In the genomic region with DNA sequence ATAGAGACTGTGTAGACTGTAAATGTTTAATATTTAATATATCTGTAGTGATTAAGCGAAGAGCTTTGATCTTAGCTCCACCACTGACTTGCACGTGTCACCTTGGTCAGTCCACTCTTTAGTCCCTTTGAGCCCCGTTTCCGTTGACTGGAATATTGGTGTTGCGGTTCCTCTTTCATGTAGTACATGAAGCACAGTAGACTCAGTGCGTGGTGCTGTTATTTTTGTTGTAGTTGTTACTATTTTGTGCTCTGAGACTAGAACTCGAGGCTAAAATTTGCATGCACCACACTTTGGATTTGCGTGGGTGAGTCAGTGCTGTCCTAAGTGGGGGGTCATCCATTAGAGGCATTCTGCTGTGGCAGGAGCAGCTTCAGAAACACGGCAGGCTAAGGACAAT, we compare ENCODE assay signal across 1 cellular context.
TF ChIP-seq lines count a peak whose summit lies in the region.

No MANE protein-coding gene starts in this region.

TF ChIP-seq in GM12878, 131 proteins besides CTCF, POLR2A, EP300 and RAD21 (continued from another document):
- TF ChIP-seq RUNX3 (IDR thresholded peaks at IDR 0.05; ENCODE audit: low read length) (peak; percentile 96), IRF4 (IDR thresholded peaks at IDR 0.05; ENCODE audit: low read depth, low read length) (peak; percentile 71; the same call in 1 of the 2 replicates), GATAD2B (conservative IDR thresholded peaks at IDR 0.05; ENCODE audit: low read depth) (no peak), MYC (IDR thresholded peaks at IDR 0.05; ENCODE audit: insufficient read depth, insufficient read length, insufficient replicate concordance, low read length, severe bottlenecking) (peak; percentile 31), LARP7 (IDR thresholded peaks at IDR 0.05) (no peak), EGR1 (IDR thresholded peaks at IDR 0.05; ENCODE audit: borderline replicate concordance in 1 of 2, low read depth in 2 of 2, low read length in 2 of 2) (peak in 1 of 2 experiments; percentile 89; a peak in 2 of 3 replicates), IKZF1 (conservative IDR thresholded peaks at IDR 0.05) (peak; percentile 66; the same call in 1 of the 2 replicates), ZNF207 (IDR thresholded peaks at IDR 0.05; ENCODE audit: borderline replicate concordance) (no peak), PAX5 (IDR thresholded peaks at IDR 0.05; ENCODE audit: borderline replicate concordance, low read depth, low read length) (peak; percentile 40; the same call in 1 of the 2 replicates), MEF2B (IDR thresholded peaks at IDR 0.05; ENCODE audit: partially characterized antibody, poor library complexity, severe bottlenecking) (peak; percentile 85), ATF7 (IDR thresholded peaks at IDR 0.05; ENCODE audit: low read depth) (0 out of 2 replicates have a peak, but pooled peaks have one; percentile 37), MEF2A (IDR thresholded peaks at IDR 0.05; ENCODE audit: insufficient read depth, low read depth, low read length) (peak; percentile 99), CREB1 (IDR thresholded peaks at IDR 0.05; ENCODE audit: low read depth) (peak; percentile 64; the same call in 1 of the 2 replicates), RCOR1 (conservative IDR thresholded peaks at IDR 0.05; ENCODE audit: low read depth, low read length) (0 out of 2 replicates have a peak, but pooled peaks have one; percentile 72), NFIC (IDR thresholded peaks at IDR 0.05; ENCODE audit: low read depth, low read length) (peak; percentile 90), SPI1 (IDR thresholded peaks at IDR 0.05; ENCODE audit: borderline replicate concordance, insufficient read depth, low read depth, low read length) (peak; percentile 90), TBL1XR1 (IDR thresholded peaks at IDR 0.05; ENCODE audit: low read depth, low read length) (peak; percentile 98), MTA2 (IDR thresholded peaks at IDR 0.05; ENCODE audit: low read depth) (peak; percentile 38; the same call in 1 of the 2 replicates), TCF7 (IDR thresholded peaks at IDR 0.05; ENCODE audit: borderline replicate concordance) (peak; percentile 77), ASH2L (IDR thresholded peaks at IDR 0.05; ENCODE audit: borderline replicate concordance, low read depth) (no peak), NR2C1 (IDR thresholded peaks at IDR 0.05) (no peak), IKZF2 (IDR thresholded peaks at IDR 0.05) (peak; percentile 75 to 87), YY1 (IDR thresholded peaks at IDR 0.05; ENCODE audit: low read depth, low read length) (0 out of 2 replicates have a peak, but pooled peaks have one; percentile 27)
- TF ChIP-seq, protein P1, sequence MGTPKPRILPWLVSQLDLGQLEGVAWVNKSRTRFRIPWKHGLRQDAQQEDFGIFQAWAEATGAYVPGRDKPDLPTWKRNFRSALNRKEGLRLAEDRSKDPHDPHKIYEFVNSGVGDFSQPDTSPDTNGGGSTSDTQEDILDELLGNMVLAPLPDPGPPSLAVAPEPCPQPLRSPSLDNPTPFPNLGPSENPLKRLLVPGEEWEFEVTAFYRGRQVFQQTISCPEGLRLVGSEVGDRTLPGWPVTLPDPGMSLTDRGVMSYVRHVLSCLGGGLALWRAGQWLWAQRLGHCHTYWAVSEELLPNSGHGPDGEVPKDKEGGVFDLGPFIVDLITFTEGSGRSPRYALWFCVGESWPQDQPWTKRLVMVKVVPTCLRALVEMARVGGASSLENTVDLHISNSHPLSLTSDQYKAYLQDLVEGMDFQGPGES (IDR thresholded peaks at IDR 0.05), result no peak
- TF ChIP-seq, protein P2, sequence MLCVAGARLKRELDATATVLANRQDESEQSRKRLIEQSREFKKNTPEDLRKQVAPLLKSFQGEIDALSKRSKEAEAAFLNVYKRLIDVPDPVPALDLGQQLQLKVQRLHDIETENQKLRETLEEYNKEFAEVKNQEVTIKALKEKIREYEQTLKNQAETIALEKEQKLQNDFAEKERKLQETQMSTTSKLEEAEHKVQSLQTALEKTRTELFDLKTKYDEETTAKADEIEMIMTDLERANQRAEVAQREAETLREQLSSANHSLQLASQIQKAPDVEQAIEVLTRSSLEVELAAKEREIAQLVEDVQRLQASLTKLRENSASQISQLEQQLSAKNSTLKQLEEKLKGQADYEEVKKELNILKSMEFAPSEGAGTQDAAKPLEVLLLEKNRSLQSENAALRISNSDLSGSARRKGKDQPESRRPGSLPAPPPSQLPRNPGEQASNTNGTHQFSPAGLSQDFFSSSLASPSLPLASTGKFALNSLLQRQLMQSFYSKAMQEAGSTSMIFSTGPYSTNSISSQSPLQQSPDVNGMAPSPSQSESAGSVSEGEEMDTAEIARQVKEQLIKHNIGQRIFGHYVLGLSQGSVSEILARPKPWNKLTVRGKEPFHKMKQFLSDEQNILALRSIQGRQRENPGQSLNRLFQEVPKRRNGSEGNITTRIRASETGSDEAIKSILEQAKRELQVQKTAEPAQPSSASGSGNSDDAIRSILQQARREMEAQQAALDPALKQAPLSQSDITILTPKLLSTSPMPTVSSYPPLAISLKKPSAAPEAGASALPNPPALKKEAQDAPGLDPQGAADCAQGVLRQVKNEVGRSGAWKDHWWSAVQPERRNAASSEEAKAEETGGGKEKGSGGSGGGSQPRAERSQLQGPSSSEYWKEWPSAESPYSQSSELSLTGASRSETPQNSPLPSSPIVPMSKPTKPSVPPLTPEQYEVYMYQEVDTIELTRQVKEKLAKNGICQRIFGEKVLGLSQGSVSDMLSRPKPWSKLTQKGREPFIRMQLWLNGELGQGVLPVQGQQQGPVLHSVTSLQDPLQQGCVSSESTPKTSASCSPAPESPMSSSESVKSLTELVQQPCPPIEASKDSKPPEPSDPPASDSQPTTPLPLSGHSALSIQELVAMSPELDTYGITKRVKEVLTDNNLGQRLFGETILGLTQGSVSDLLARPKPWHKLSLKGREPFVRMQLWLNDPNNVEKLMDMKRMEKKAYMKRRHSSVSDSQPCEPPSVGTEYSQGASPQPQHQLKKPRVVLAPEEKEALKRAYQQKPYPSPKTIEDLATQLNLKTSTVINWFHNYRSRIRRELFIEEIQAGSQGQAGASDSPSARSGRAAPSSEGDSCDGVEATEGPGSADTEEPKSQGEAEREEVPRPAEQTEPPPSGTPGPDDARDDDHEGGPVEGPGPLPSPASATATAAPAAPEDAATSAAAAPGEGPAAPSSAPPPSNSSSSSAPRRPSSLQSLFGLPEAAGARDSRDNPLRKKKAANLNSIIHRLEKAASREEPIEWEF (IDR thresholded peaks at IDR 0.05; ENCODE audit: insufficient replicate concordance, low read depth, low read length), result no peak
TF ChIP-seq in GM12878: peak in this region for 36.
